In the genomic region with DNA sequence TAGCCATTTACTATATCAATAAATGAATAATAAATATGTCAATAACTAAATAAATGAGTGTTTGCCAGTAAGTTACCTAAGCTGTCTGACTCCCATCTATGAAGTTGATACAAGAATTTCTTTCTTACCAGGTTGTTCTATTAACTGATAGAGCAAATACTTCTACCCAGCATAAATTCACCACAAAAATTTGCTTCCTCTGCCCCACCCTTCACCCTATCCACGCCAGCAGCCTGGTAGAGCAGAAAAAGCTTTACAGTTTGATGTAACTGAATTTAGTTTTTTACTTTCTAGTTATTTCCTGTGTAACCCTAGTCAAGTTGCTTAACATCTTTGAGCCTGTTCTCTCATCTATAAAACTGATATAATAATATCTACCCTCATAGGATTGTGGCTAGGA, we compare ENCODE assay signal across 14 cellular contexts.
DNase-seq lines count a peak whose midpoint lies in the region; ATAC-seq and TF ChIP-seq lines count a peak whose summit lies in the region.
"Had no signal": no experiment of that assay in that cellular context is flagged by ENCODE, and none has a peak within 500 bp of the region (broad histone marks: within the 10 kb centered on the region; RNA-seq: fewer than 3 reads in every experiment).

No MANE protein-coding gene starts in this region.

- H3K9me3 ChIP-seq in HUES48 (ENCODE audit: control insufficient read depth, insufficient read depth, low read length) (no peaks in the 10 kb centered on the region), adipocyte (ENCODE audit: control insufficient read depth, low read length) (no peaks in the 10 kb centered on the region), psoas muscle (no peaks in the 10 kb centered on the region)
- H3K9me3 ChIP-seq: SJCRH30 had no signal

- TF ChIP-seq CTCF in psoas muscle (IDR thresholded peaks at IDR 0.05) = no peak

- H3K4me3 ChIP-seq in HUES48 (ENCODE audit: low read depth, low read length) = no peak overlapping the region
- no peak overlapping the region for H3K4me3 ChIP-seq in adipocyte (ENCODE audit: low read length)
- no peak overlapping the region for H3K4me3 ChIP-seq in psoas muscle
- H3K4me3 ChIP-seq in H7 (ENCODE audit: insufficient read depth, low read depth, low read length) = no peak overlapping the region
- H3K4me3 ChIP-seq: SJCRH30 had no signal

- in situ Hi-C loops in ACHN (cut with HindIII; ENCODE audit: low pct_ligation_motif_present, low pct_unique_long_range_greater_than_20kb, low sequenced_read_pairs) = no loop called here

- DNase-seq in ACHN (peak; percentile 20), adipocyte (ENCODE audit: low read depth) (peak; percentile 3), mucosa of gallbladder (ENCODE audit: low spot score) (peak; percentile 19), psoas muscle (no peak), amniotic stem cell (lab: John Stamatoyannopoulos, UW) (no peak), H7 (no peak)
- DNase-seq: CD4-positive, alpha-beta memory T cell; DMS 273 treated with DMSO at 0.1 percent for 48 hours; NCI-H1048; NCI-H2227 treated with DMSO at 0.1 percent for 48 hours; RPMI8226; SJCRH30 had no signal

- WGBS in psoas muscle, 3 donors = 46 to 54% (median 53%) methylated on average over 1 of the region's 1 CpG

- intact Hi-C loops in psoas muscle (cut with DNase I) = no loop called here

- H3K27me3 ChIP-seq in HUES48 (ENCODE audit: control insufficient read depth, insufficient read depth, low read length) = no peaks in the 10 kb centered on the region
- no peaks in the 10 kb centered on the region for H3K27me3 ChIP-seq in adipocyte (replicated peaks; ENCODE audit: control insufficient read depth, insufficient read depth, low read length)
- H3K27me3 ChIP-seq in psoas muscle (ENCODE audit: insufficient read depth in 3 of 3, low read length in 2 of 3) = no peaks in the 10 kb centered on the region
- no peaks in the 10 kb centered on the region for H3K27me3 ChIP-seq in H7 (ENCODE audit: control insufficient read depth, insufficient read depth, low read length)
- H3K27me3 ChIP-seq: SJCRH30 had no signal

- peak overlapping the region; percentile 53 for H3K27ac ChIP-seq in HUES48 (ENCODE audit: low read depth, low read length)
- no peak overlapping the region for H3K27ac ChIP-seq in psoas muscle
- H3K27ac ChIP-seq: SJCRH30 had no signal

- H3K9ac ChIP-seq in HUES48 (ENCODE audit: low read depth, low read length) (no peak overlapping the region), adipocyte (ENCODE audit: low read length) (no peak overlapping the region)

- peaks cover 24% of the 10 kb centered on the region for H3K4me1 ChIP-seq in HUES48 (ENCODE audit: control insufficient read depth, insufficient read depth, low read length)
- no peaks in the 10 kb centered on the region for H3K4me1 ChIP-seq in adipocyte (ENCODE audit: control insufficient read depth, insufficient read depth, low read length)
- no peaks in the 10 kb centered on the region for H3K4me1 ChIP-seq in psoas muscle
- H3K4me1 ChIP-seq: SJCRH30 had no signal

- no peaks in the 10 kb centered on the region for H3K36me3 ChIP-seq in HUES48 (ENCODE audit: control insufficient read depth, insufficient read depth, low read length)
- no peaks in the 10 kb centered on the region for H3K36me3 ChIP-seq in adipocyte (ENCODE audit: control insufficient read depth, insufficient read depth, low read length, severe bottlenecking)
- H3K36me3 ChIP-seq in psoas muscle (ENCODE audit: insufficient read depth in 1 of 2, low read depth in 1 of 2) = no peaks in the 10 kb centered on the region
- H3K36me3 ChIP-seq in H7 (replicated peaks; ENCODE audit: control insufficient read depth, insufficient read depth, low read length) = no peaks in the 10 kb centered on the region
- H3K36me3 ChIP-seq: SJCRH30 had no signal

- no peak for ATAC-seq in psoas muscle
- ATAC-seq in GM18519 (IDR thresholded peaks at IDR 0.05; ENCODE audit: low FRiP score, unreplicated experiment) = no peak

Comparison
In these comparisons a context has a peak if more than half of its experiments do, and no peak if none do; other contexts are left out.
1. DNase-seq: peak in ACHN (single experiment), adipocyte (single experiment) and mucosa of gallbladder (single experiment); none in psoas muscle (0 of 2), amniotic stem cell (single experiment) and H7 (single experiment).